ENCODE assay signal across 2 cellular contexts in genomic region chr2:19569300-19569791, GRCh38.
TF ChIP-seq lines count a peak whose summit lies in the region.

No MANE protein-coding gene starts in this region.

TF ChIP-seq in A549, 52 proteins besides CTCF, POLR2A, EP300 and RAD21 (continued from another document):
- 0 out of 3 replicates have a peak, but pooled peaks have one; percentile 46 for TF ChIP-seq BCL3 (IDR thresholded peaks at IDR 0.05)
- TF ChIP-seq SMC3 (IDR thresholded peaks at IDR 0.05) = no peak
- TF ChIP-seq JUNB (IDR thresholded peaks at IDR 0.05) = peak; percentile 77
- peak; percentile 61; the same call in 1 of the 2 replicates for TF ChIP-seq FOSL2 (IDR thresholded peaks at IDR 0.05)
- TF ChIP-seq FOSL2 (CRISPR knock-in tag; IDR thresholded peaks at IDR 0.05) = peak; percentile 66
- peak; percentile 39; the same call in 1 of the 2 replicates for TF ChIP-seq MAX (IDR thresholded peaks at IDR 0.05)
- TF ChIP-seq HOXB13 (CRISPR knock-in tag; IDR thresholded peaks at IDR 0.05; ENCODE audit: low read depth) = no peak
- no peak for TF ChIP-seq RARB (CRISPR knock-in tag; IDR thresholded peaks at IDR 0.05)
- no peak for TF ChIP-seq MAZ (IDR thresholded peaks at IDR 0.05; ENCODE audit: borderline replicate concordance, low read depth, low read length)
- peak; percentile 85 for TF ChIP-seq GATA3 (IDR thresholded peaks at IDR 0.05; ENCODE audit: borderline replicate concordance)
- TF ChIP-seq FOXS1 (CRISPR knock-in tag; IDR thresholded peaks at IDR 0.05) = peak; percentile 47; the same call in 1 of the 2 replicates
- TF ChIP-seq KDM1A (IDR thresholded peaks at IDR 0.05; ENCODE audit: low read depth) = no peak
- TF ChIP-seq CBX8 (IDR thresholded peaks at IDR 0.05) = no peak
TF ChIP-seq in A549: peak in this region for 8.

TF ChIP-seq in IMR-90, 13 proteins besides CTCF, POLR2A, EP300 and RAD21 (continued from another document):
- TF ChIP-seq, protein P1, sequence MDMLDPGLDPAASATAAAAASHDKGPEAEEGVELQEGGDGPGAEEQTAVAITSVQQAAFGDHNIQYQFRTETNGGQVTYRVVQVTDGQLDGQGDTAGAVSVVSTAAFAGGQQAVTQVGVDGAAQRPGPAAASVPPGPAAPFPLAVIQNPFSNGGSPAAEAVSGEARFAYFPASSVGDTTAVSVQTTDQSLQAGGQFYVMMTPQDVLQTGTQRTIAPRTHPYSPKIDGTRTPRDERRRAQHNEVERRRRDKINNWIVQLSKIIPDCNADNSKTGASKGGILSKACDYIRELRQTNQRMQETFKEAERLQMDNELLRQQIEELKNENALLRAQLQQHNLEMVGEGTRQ (IDR thresholded peaks at IDR 0.05; ENCODE audit: low read depth, low read length) = no peak
- TF ChIP-seq, protein P2, sequence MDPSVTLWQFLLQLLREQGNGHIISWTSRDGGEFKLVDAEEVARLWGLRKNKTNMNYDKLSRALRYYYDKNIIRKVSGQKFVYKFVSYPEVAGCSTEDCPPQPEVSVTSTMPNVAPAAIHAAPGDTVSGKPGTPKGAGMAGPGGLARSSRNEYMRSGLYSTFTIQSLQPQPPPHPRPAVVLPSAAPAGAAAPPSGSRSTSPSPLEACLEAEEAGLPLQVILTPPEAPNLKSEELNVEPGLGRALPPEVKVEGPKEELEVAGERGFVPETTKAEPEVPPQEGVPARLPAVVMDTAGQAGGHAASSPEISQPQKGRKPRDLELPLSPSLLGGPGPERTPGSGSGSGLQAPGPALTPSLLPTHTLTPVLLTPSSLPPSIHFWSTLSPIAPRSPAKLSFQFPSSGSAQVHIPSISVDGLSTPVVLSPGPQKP (IDR thresholded peaks at IDR 0.05; ENCODE audit: borderline replicate concordance, low read depth, low read length) = no peak
- TF ChIP-seq RFX5 (IDR thresholded peaks at IDR 0.05; ENCODE audit: low read depth, low read length) = no peak
TF ChIP-seq in IMR-90: peak in this region for 0.
